Comparison of ENCODE assay signal across 8 cellular contexts in genomic region chr15:99181544-99181943, GRCh38.
DNase-seq lines count a peak whose midpoint lies in the region; ATAC-seq and TF ChIP-seq lines count a peak whose summit lies in the region.

No MANE protein-coding gene starts in this region.

- no peaks in the 10 kb centered on the region for H3K36me3 ChIP-seq in mucosa of descending colon (ENCODE audit: low read depth)

- ATAC-seq in mucosa of descending colon (peak; percentile 14), GM19035 (IDR thresholded peaks at IDR 0.05; ENCODE audit: unreplicated experiment) (no peak)

- TF ChIP-seq CTCF in fibroblast of the aortic adventitia (IDR thresholded peaks at IDR 0.05; ENCODE audit: insufficient read depth, low read length) (no peak), mucosa of descending colon (IDR thresholded peaks at IDR 0.05) (no peak)

- H3K9me3 ChIP-seq in mucosa of descending colon, result no peaks in the 10 kb centered on the region

- intact Hi-C loops in mucosa of descending colon (cut with DNase I, micrococcal nuclease), result no loop called here

- H3K4me3 ChIP-seq in fibroblast of the aortic adventitia (ENCODE audit: low read depth, low read length), result no peak overlapping the region
- no peak overlapping the region for H3K4me3 ChIP-seq in mucosa of descending colon

- H3K4me1 ChIP-seq in mucosa of descending colon (ENCODE audit: low read depth), result no peaks in the 10 kb centered on the region

- DNase-seq in NCI-H146 (lab: John Stamatoyannopoulos, UW) (peak; percentile 67), NCI-H146 treated with DMSO at 0.1 percent for 48 hours (lab: John Stamatoyannopoulos, UW; ENCODE audit: unreplicated experiment) (no peak), fibroblast of the aortic adventitia (ENCODE audit: low read depth) (peak; percentile 50), mucosa of descending colon (no peak), ureter (ENCODE audit: low spot score) (peak; percentile 55), NCI-H2196 (lab: John Stamatoyannopoulos, UW; ENCODE audit: unreplicated experiment) (no peak), HCEC 1CT (no peak)

Comparison
In these comparisons a context has a peak if more than half of its experiments do, and no peak if none do; other contexts are left out.
1. DNase-seq: peak in NCI-H146 (single experiment), fibroblast of the aortic adventitia (single experiment) and ureter (single experiment); none in NCI-H146 treated with DMSO at 0.1 percent for 48 hours (single experiment), mucosa of descending colon (0 of 3), NCI-H2196 (single experiment) and HCEC 1CT (single experiment).